Comparison of ENCODE assay signal across 28 cellular contexts in the genomic region with DNA sequence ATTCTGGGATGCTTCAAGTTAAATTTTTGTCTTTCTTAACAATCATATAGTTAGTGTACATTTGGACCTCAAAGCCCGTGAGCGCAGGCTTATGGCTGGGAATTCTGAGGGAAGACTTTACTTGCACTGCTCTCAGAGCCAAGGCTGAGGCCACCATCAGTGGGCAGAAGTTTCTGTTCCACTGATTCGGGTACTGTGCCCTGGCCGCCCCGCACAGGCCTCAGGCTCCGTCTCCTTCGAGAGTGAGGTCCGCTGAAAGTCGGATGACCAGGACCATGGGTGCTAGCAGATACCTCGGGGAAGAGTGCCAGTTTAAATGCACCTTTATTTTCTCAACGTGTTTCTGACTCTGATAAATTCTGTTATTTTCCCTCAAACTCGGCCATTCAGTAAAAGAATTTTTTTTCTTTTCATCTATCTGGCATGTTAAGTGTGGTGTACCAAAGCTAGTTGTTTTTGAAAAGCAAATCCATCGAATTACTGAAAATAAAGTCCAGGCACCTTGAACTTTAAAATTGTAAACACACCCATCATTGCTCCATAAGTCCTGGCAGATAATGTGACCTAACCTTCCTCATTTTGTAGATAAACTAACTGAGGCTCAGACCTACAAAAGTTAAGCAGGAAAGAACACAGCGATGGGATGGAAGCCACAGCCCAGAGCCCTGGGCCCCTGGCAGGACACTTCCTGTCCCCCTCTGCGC.
"Had no signal": no experiment of that assay in that cellular context is flagged by ENCODE, and none has a peak within 500 bp of the region (broad histone marks: within the 10 kb centered on the region; RNA-seq: fewer than 3 reads in every experiment).

No MANE protein-coding gene starts in this region.

- H3K4me1 ChIP-seq: esophagus squamous epithelium, gastroesophageal sphincter had no signal

- H3K4me1 Mint-ChIP-seq: activated CD4-positive, alpha-beta T cell treated with anti-CD3 and anti-CD28 coated beads for 36 hours; activated CD4-positive, alpha-beta T cell treated with anti-CD3 and anti-CD28 coated beads, Interleukin-2, amount 10 ng/mL, durations not matched to agents 24 days and 14 days; activated naive CD4-positive, alpha-beta T cell treated with anti-CD3 and anti-CD28 coated beads, Interleukin-2, amount 10 ng/mL, durations not matched to agents 7 days and 5 days; activated naive CD8-positive, alpha-beta T cell treated with anti-CD3 and anti-CD28 coated beads, Interleukin-2, amount 10 ng/mL, durations not matched to agents 7 days and 5 days had no signal

- H3K4me3 Mint-ChIP-seq: activated CD4-positive, alpha-beta memory T cell treated with anti-CD3 and anti-CD28 coated beads for 36 hours; activated CD4-positive, alpha-beta T cell treated with anti-CD3 and anti-CD28 coated beads for 36 hours; activated CD4-positive, alpha-beta T cell treated with anti-CD3 and anti-CD28 coated beads, Interleukin-2, amount 10 ng/mL, durations not matched to agents 24 days and 14 days; activated CD8-positive, alpha-beta T cell treated with anti-CD3 and anti-CD28 coated beads, Interleukin-2, amount 10 ng/mL, durations not matched to agents 7 days and 5 days; activated naive CD4-positive, alpha-beta T cell treated with anti-CD3 and anti-CD28 coated beads, Interleukin-2, amount 10 ng/mL, durations not matched to agents 7 days and 5 days; activated naive CD8-positive, alpha-beta T cell treated with anti-CD3 and anti-CD28 coated beads, Interleukin-2, amount 10 ng/mL, durations not matched to agents 7 days and 5 days; activated T-cell treated with anti-CD3 and anti-CD28 coated beads, Interleukin-2, amount 50 U/mL, for 24 hours; activated T-cell treated with anti-CD3 and anti-CD28 coated beads, Interleukin-2, amount 50 U/mL, for 72 hours had no signal

- H3K27ac ChIP-seq: brain microvascular endothelial cell, epithelial cell of prostate, esophagus squamous epithelium, gastroesophageal sphincter had no signal

- H3K4me3 ChIP-seq: esophagus squamous epithelium, gastroesophageal sphincter had no signal

- H3K9me3 ChIP-seq: esophagus squamous epithelium, gastroesophageal sphincter had no signal

- H3K36me3 Mint-ChIP-seq: activated CD4-positive, alpha-beta memory T cell treated with anti-CD3 and anti-CD28 coated beads for 36 hours; activated naive CD4-positive, alpha-beta T cell treated with anti-CD3 and anti-CD28 coated beads, Interleukin-2, amount 10 ng/mL, durations not matched to agents 7 days and 5 days; activated naive CD8-positive, alpha-beta T cell treated with anti-CD3 and anti-CD28 coated beads, Interleukin-2, amount 10 ng/mL, durations not matched to agents 7 days and 5 days had no signal

- H3K27me3 ChIP-seq: brain microvascular endothelial cell had no signal

- H3K27ac Mint-ChIP-seq: activated CD4-positive, alpha-beta memory T cell treated with anti-CD3 and anti-CD28 coated beads for 36 hours; activated CD4-positive, alpha-beta T cell treated with anti-CD3 and anti-CD28 coated beads for 36 hours; activated CD4-positive, alpha-beta T cell treated with anti-CD3 and anti-CD28 coated beads, Interleukin-2, amount 10 ng/mL, durations not matched to agents 24 days and 14 days; activated CD8-positive, alpha-beta T cell treated with anti-CD3 and anti-CD28 coated beads, Interleukin-2, amount 10 ng/mL, durations not matched to agents 7 days and 5 days; activated naive CD4-positive, alpha-beta T cell treated with anti-CD3 and anti-CD28 coated beads, Interleukin-2, amount 10 ng/mL, durations not matched to agents 7 days and 5 days; activated naive CD4-positive, alpha-beta T cell treated with anti-CD3 and anti-CD28 coated beads, Interleukin-2, amount 50 U/mL, for 72 hours; activated naive CD8-positive, alpha-beta T cell treated with anti-CD3 and anti-CD28 coated beads, Interleukin-2, amount 10 ng/mL, durations not matched to agents 7 days and 5 days; activated T-cell treated with anti-CD3 and anti-CD28 coated beads, Interleukin-2, amount 50 U/mL, for 24 hours; activated T-cell treated with anti-CD3 and anti-CD28 coated beads, Interleukin-2, amount 50 U/mL, for 72 hours had no signal

- DNase-seq: activated CD4-positive, alpha-beta memory T cell treated with anti-CD3 and anti-CD28 coated beads for 36 hours; activated CD4-positive, alpha-beta T cell treated with anti-CD3 and anti-CD28 coated beads for 36 hours; activated CD4-positive, alpha-beta T cell treated with anti-CD3 and anti-CD28 coated beads, Interleukin-2, amount 10 ng/mL, durations not matched to agents 24 days and 14 days; activated CD4-positive, CD25-positive, alpha-beta regulatory T cell; activated CD4-positive, CD25-positive, alpha-beta regulatory T cell treated with anti-CD3 and anti-CD28 coated beads, Interleukin-2, amount 50 U/mL, for 72 hours; activated CD8-positive, alpha-beta memory T cell treated with anti-CD3 and anti-CD28 coated beads, Interleukin-2, amount 50 U/mL, for 48 hours; activated CD8-positive, alpha-beta T cell treated with anti-CD3 and anti-CD28 coated beads, Interleukin-2, amount 10 ng/mL, durations not matched to agents 7 days and 5 days; activated gamma-delta T cell; activated naive CD4-positive, alpha-beta T cell; activated naive CD4-positive, alpha-beta T cell treated with anti-CD3 and anti-CD28 coated beads, Interleukin-2, amount 10 ng/mL, durations not matched to agents 7 days and 5 days; activated naive CD8-positive, alpha-beta T cell treated with anti-CD3 and anti-CD28 coated beads, Interleukin-2, amount 10 ng/mL, durations not matched to agents 7 days and 5 days; activated T-cell treated with anti-CD3 and anti-CD28 coated beads for 4 hours; activated T-cell treated with anti-CD3 and anti-CD28 coated beads, Interleukin-2, amount 50 U/mL, for 24 hours; activated T-cell treated with anti-CD3 and anti-CD28 coated beads, Interleukin-2, amount 50 U/mL, for 72 hours; brain microvascular endothelial cell; caudate nucleus; effector CD8-positive, alpha-beta T cell; esophagus squamous epithelium; foreskin melanocyte; T-helper 2 cell had no signal

- ATAC-seq: activated CD4-positive, alpha-beta T cell treated with anti-CD3 and anti-CD28 coated beads for 36 hours; activated CD8-positive, alpha-beta T cell treated with anti-CD3 and anti-CD28 coated beads, Interleukin-2, amount 10 ng/mL, durations not matched to agents 7 days and 5 days; activated naive CD4-positive, alpha-beta T cell treated with anti-CD3 and anti-CD28 coated beads, Interleukin-2, amount 50 U/mL, for 72 hours; activated T-cell treated with anti-CD3 and anti-CD28 coated beads, Interleukin-2, amount 50 U/mL, for 72 hours; gastroesophageal sphincter had no signal

- H3K27me3 Mint-ChIP-seq: activated CD4-positive, alpha-beta memory T cell treated with anti-CD3 and anti-CD28 coated beads for 36 hours; activated CD4-positive, alpha-beta T cell treated with anti-CD3 and anti-CD28 coated beads, Interleukin-2, amount 10 ng/mL, durations not matched to agents 24 days and 14 days; activated naive CD4-positive, alpha-beta T cell treated with anti-CD3 and anti-CD28 coated beads, Interleukin-2, amount 10 ng/mL, durations not matched to agents 7 days and 5 days; activated naive CD8-positive, alpha-beta T cell treated with anti-CD3 and anti-CD28 coated beads, Interleukin-2, amount 10 ng/mL, durations not matched to agents 7 days and 5 days had no signal

- FAIRE-seq: astrocyte, bronchial epithelial cell, colon, endometrium, endothelial cell of umbilical vein had no signal

- H3K36me3 ChIP-seq: brain microvascular endothelial cell, esophagus squamous epithelium, gastroesophageal sphincter had no signal
